28 cellular contexts compared by ENCODE assay signal in the genomic region with DNA sequence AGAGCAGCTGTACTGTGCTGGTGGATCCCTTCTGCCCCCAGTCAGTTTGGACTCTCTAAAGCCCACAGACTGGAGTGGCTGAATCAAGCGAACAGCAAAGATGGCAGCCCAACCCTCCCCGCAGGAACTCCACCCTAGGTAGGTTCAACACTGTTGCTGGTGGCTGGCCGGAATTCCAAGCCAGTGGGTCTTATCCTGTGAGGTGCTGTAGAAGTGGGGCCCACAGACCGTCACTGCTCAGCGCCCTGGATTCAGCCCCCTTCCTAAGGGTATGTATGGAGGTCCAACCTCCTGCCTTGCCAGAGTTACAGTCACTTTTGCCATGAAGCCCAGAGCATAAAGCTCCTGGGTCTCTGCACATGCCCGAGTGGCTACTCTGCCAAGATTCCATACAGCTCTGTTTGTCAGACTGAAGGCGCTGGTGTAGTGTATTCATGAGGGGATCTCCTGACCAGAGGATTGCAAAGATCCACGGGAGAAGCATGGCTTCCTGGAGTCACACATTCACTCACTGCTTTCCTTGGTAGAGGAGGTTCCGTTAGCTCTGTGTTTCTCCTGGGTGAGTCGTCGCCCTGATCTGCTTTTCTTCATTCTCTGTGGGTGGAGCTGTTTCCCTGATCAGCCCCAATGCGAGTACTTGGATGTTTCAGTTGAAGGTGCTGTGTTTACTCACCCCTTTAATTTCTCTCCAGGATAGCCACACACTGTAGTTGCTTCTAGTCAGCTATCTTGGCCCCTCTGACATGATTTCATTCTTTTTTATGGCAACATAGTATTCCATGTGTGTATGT.
"Had no signal": no experiment of that assay in that cellular context is flagged by ENCODE, and none has a peak within 500 bp of the region (broad histone marks: within the 10 kb centered on the region; RNA-seq: fewer than 3 reads in every experiment).

No MANE protein-coding gene starts in this region.

- H3K27me3 ChIP-seq: ascending aorta, brain microvascular endothelial cell, hepatocyte, neural progenitor cell, stomach, suprapubic skin, tibial nerve, uterus had no signal

- H3K27ac Mint-ChIP-seq: activated CD4-positive, alpha-beta memory T cell treated with anti-CD3 and anti-CD28 coated beads for 36 hours; activated T-cell treated with anti-CD3 and anti-CD28 coated beads, Interleukin-2, amount 50 U/mL, for 72 hours; immature natural killer cell; mesothelial cell of epicardium; naive thymus-derived CD8-positive, alpha-beta T cell; neural progenitor cell; T-cell; T-helper 2 cell treated with Interferon-gamma antibody and Interleukin-4, amounts not matched to agents 5 μg/mL and 100 μg/mL, for 36 hours had no signal

- H3K4me3 ChIP-seq: ascending aorta, hepatocyte, left ventricle myocardium inferior, neural progenitor cell, stomach, suprapubic skin, tibial nerve, uterus had no signal

- H3K27ac ChIP-seq: ascending aorta, brain microvascular endothelial cell, hepatocyte, left ventricle myocardium inferior, neural progenitor cell, stomach, suprapubic skin, tibial nerve, uterus had no signal

- H3K4me1 Mint-ChIP-seq: immature natural killer cell; mesothelial cell of epicardium; naive thymus-derived CD8-positive, alpha-beta T cell; neural progenitor cell; T-cell had no signal

- ATAC-seq: activated T-cell treated with anti-CD3 and anti-CD28 coated beads, Interleukin-2, amount 50 U/mL, for 72 hours; esophagus mucosa; naive thymus-derived CD8-positive, alpha-beta T cell; sciatic nerve; T-cell had no signal

- H3K79me2 ChIP-seq: hepatocyte had no signal

- H3K4me1 ChIP-seq: ascending aorta, left ventricle myocardium inferior, stomach, suprapubic skin, tibial nerve, uterus had no signal

- H2AFZ ChIP-seq: hepatocyte, neural progenitor cell had no signal

- H3K4me3 Mint-ChIP-seq: activated CD4-positive, alpha-beta memory T cell treated with anti-CD3 and anti-CD28 coated beads for 36 hours; activated T-cell treated with anti-CD3 and anti-CD28 coated beads, Interleukin-2, amount 50 U/mL, for 72 hours; immature natural killer cell; mesothelial cell of epicardium; naive thymus-derived CD8-positive, alpha-beta T cell; neural progenitor cell; T-cell; T-helper 2 cell treated with Interferon-gamma antibody and Interleukin-4, amounts not matched to agents 5 μg/mL and 100 μg/mL, for 36 hours had no signal

- H3K36me3 Mint-ChIP-seq: activated CD4-positive, alpha-beta memory T cell treated with anti-CD3 and anti-CD28 coated beads for 36 hours; immature natural killer cell; neural progenitor cell; T-cell had no signal

- H3K27me3 Mint-ChIP-seq: activated CD4-positive, alpha-beta memory T cell treated with anti-CD3 and anti-CD28 coated beads for 36 hours; T-cell had no signal

- H3K36me3 ChIP-seq: ascending aorta, brain microvascular endothelial cell, left ventricle myocardium inferior, neural progenitor cell, stomach, suprapubic skin, tibial nerve, uterus had no signal

- H3K9me3 ChIP-seq: ascending aorta, suprapubic skin, uterus had no signal

- H3K9ac ChIP-seq: neural progenitor cell had no signal

- FAIRE-seq: small intestine, TTC549 had no signal

- H3K4me2 ChIP-seq: hepatocyte, neural progenitor cell had no signal

- DNase-seq: activated CD4-positive, alpha-beta memory T cell treated with anti-CD3 and anti-CD28 coated beads for 36 hours; activated CD4-positive, alpha-beta T cell treated with anti-CD3 and anti-CD28 coated beads for 1 hour; activated gamma-delta T cell; activated naive CD4-positive, alpha-beta T cell treated with anti-CD3 and anti-CD28 coated beads, Interleukin-2, amount 50 U/mL, for 16 hours; activated T-cell treated with anti-CD3 and anti-CD28 coated beads, Interleukin-2, amount 50 U/mL, for 72 hours; brain microvascular endothelial cell; central memory CD4-positive, alpha-beta T cell; effector memory CD4-positive, alpha-beta T cell; foreskin melanocyte; glutamatergic neuron; immature natural killer cell; left ventricle myocardium inferior; naive thymus-derived CD8-positive, alpha-beta T cell; small intestine; stimulated activated CD4-positive, alpha-beta T cell treated with anti-CD3 and anti-CD28 coated beads, Interleukin-4, amount 100 ng/mL, for 1 hour; stomach; T-cell; uterus had no signal
